9 cellular contexts compared by ENCODE assay signal in the genomic region with DNA sequence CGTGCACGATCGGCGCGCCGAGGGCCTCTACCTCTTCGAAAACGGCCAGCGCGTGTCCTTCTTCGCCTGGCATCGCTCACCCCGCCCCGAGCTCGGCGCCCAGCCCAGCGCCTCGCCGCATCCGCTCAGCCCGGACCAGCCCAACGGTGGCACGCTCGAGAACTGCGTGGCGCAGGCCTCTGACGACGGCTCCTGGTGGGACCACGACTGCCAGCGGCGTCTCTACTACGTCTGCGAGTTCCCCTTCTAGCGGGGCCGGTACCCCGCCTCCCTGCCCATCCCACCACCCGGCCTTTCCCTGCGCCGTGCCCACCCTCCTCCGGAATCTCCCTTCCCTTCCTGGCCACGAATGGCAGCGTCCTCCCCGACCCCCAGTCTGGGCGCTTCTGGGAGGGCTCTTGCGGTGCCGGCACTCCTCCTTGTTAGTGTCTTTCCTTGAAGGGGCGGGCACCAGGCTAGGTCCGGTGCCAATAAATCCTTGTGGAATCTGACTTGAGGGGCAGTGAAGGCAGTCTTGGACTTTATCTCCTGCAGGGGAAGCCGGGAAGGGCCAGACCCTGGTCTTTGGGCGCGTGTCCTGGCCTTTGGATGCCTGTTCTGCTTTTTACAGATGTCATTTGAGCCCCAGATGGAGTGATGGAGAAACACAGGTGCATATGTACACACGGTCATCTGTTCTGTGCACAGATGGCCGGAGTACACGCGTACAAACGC. TPM values are rescaled to one million over a fixed set of nuclear protein-coding genes. Genes with fewer than 3 reads are reported as not detected.
DNase-seq lines count a peak whose midpoint lies in the region; ATAC-seq and TF ChIP-seq lines count a peak whose summit lies in the region.
"Had no signal": no experiment of that assay in that cellular context is flagged by ENCODE, and none has a peak within 500 bp of the region (broad histone marks: within the 10 kb centered on the region; RNA-seq: fewer than 3 reads in every experiment).

No MANE protein-coding gene starts in this region.

- H3K4me3 ChIP-seq in HL-60 (replicated peaks; ENCODE audit: insufficient read depth, low read length): peak overlapping the region; percentile 51
- H3K4me3 ChIP-seq in mononuclear cell (ENCODE audit: low read length): peak overlapping the region; percentile 46

- H3K27ac ChIP-seq in HL-60 (replicated peaks) (no peak overlapping the region), caudate nucleus (ENCODE audit: low read depth, low read length) (peak overlapping the region; percentile 40)

- H3K4me1 ChIP-seq in mononuclear cell (ENCODE audit: insufficient read depth, low read length): peaks cover 41% of the 10 kb centered on the region

- ATAC-seq in GM18517 (IDR thresholded peaks at IDR 0.05; ENCODE audit: unreplicated experiment) (peak; percentile 38), HG03135 (IDR thresholded peaks at IDR 0.05; ENCODE audit: unreplicated experiment) (no peak)

- DNase-seq in HL-60 (ENCODE audit: low read depth in 1 of 2, low spot score in 1 of 2) (no peak), caudate nucleus (lab: John Stamatoyannopoulos, UW) (peak in 1 of 61 donors; percentile 32), DMS 273 treated with DMSO at 0.1 percent for 48 hours (lab: John Stamatoyannopoulos, UW) (no peak), ecto neural progenitor cell (ENCODE audit: low spot score) (no peak), HuH-7 (ENCODE audit: low spot score) (no peak)

- H3K27me3 ChIP-seq in HL-60 (ENCODE audit: insufficient read depth, poor library complexity, severe bottlenecking): peaks cover 29% of the 10 kb centered on the region
- peaks cover 5% of the 10 kb centered on the region for H3K27me3 ChIP-seq in mononuclear cell (ENCODE audit: insufficient read depth, low read length)

- no peak for TF ChIP-seq CTCF in HL-60 (IDR thresholded peaks at IDR 0.05; ENCODE audit: insufficient read depth, low read length)

- H3K9me3 ChIP-seq in mononuclear cell (ENCODE audit: low read depth, low read length): no peaks in the 10 kb centered on the region

RNA-seq across cellular contexts. Expression of a gene that starts 2.2 kb away (rescaled TPM):
- 3.8 TPM for total RNA-seq in mononuclear cell

RNA-seq across cellular contexts. Expression of a gene that starts 5.8 kb away (rescaled TPM):
- total RNA-seq in mononuclear cell: 0.21 TPM

RNA-seq across cellular contexts. Expression of a gene that starts 44.9 kb away (rescaled TPM):
- not detected for total RNA-seq in mononuclear cell
- total RNA-seq: SK-MEL-5 had no signal
